Comparison of ENCODE assay signal across 8 cellular contexts in genomic region chr1:145858937-145859490, GRCh38. TPM values are rescaled to one million over a fixed set of nuclear protein-coding genes. Genes with fewer than 3 reads are reported as not detected.
DNase-seq lines count a peak whose midpoint lies in the region; ATAC-seq and TF ChIP-seq lines count a peak whose summit lies in the region.

TSS of gene PIAS3 (minus strand) at chr1:145859081. CDS start at chr1:145858990, 91 bp downstream.

- DNase-seq in DND-41 (peak; percentile 87), Karpas-422 (peak; percentile 98), RKO (ENCODE audit: low spot score) (peak; percentile 92), fibroblast of gingiva (ENCODE audit: low read depth) (peak; percentile 97)
- peak; percentile 51 to 77 for DNase-seq in activated T-helper 1 cell treated with anti-CD3 and anti-CD28 coated beads, Interleukin-2, amount 50 U/mL, for 16 hours (ENCODE audit: low read depth in 1 of 2, low spot score in 1 of 2)
- peak; percentile 66 to 87 (median 76) for DNase-seq in naive thymus-derived CD8-positive, alpha-beta T cell
- peak; percentile 91 for DNase-seq in stimulated activated naive B cell treated with anti-CD40 and anti-IgM and Interleukin-4, amounts not matched to agents 10 μg/mL and 1 μg/mL and 100 μg/mL, for 72 hours

- TF ChIP-seq CTCF in DND-41 (IDR thresholded peaks at IDR 0.05; ENCODE audit: borderline replicate concordance, extremely low read depth, low read length, poor library complexity, severe bottlenecking), result no peak

- peak within 1 kb of the TSS; percentile 62 for H3K9ac ChIP-seq in DND-41 (ENCODE audit: low read depth, low read length)
- peak within 1 kb of the TSS; percentile 78 for H3K9ac ChIP-seq in Karpas-422 (ENCODE audit: low read length)

- H3K4me1 Mint-ChIP-seq in naive thymus-derived CD8-positive, alpha-beta T cell, result peaks cover 13 to 21% (median 14%) of the 10 kb centered on the region in 4 donors
- peaks cover 6 to 18% of the 10 kb centered on the region in 2 donors for H3K4me1 Mint-ChIP-seq in stimulated activated naive B cell treated with anti-CD40 and anti-IgM and Interleukin-4, amounts not matched to agents 10 μg/mL and 1 μg/mL and 100 μg/mL, for 72 hours

- H3K27ac ChIP-seq in DND-41 (ENCODE audit: low read length) (peak within 1 kb of the TSS; percentile 70), Karpas-422 (ENCODE audit: low read length) (peak within 1 kb of the TSS; percentile 54; the same call in 1 of the 2 replicates)

- H3K4me2 ChIP-seq in DND-41 (ENCODE audit: insufficient read depth, low read length) (peak within 1 kb of the TSS; percentile 79), Karpas-422 (ENCODE audit: low read depth, low read length, poor library complexity, severe bottlenecking) (peak within 1 kb of the TSS; percentile 82)

- H4K20me1 ChIP-seq in DND-41 (ENCODE audit: insufficient read depth, low read length) (no peaks in the 10 kb centered on the region; the same call in 1 of the 2 replicates), Karpas-422 (ENCODE audit: insufficient read depth, low read depth, low read length) (no peaks in the 10 kb centered on the region; the same call in 1 of the 2 replicates)

- H3K36me3 ChIP-seq in DND-41 (ENCODE audit: insufficient read depth, low read length), result peaks cover 25% of the 10 kb centered on the region
- 0 out of 2 replicates have a peak, but pooled peaks cover 2% of the 10 kb centered on the region for H3K36me3 ChIP-seq in Karpas-422 (ENCODE audit: insufficient read depth, low read length)

- ATAC-seq in DND-41 (ENCODE audit: insufficient read depth, low read depth) (peak; percentile 87), GM21825 (IDR thresholded peaks at IDR 0.05; ENCODE audit: unreplicated experiment) (peak; percentile 87)
- ATAC-seq in naive thymus-derived CD8-positive, alpha-beta T cell, result peak; percentile 79 to 88
- ATAC-seq in stimulated activated naive B cell treated with anti-CD40 and anti-IgM and Interleukin-4, amounts not matched to agents 10 μg/mL and 1 μg/mL and 100 μg/mL, for 72 hours (replicated peaks), result peak; percentile 92 to 93

- peak within 1 kb of the TSS; percentile 95 to 99 (median 98) for H3K4me3 Mint-ChIP-seq in naive thymus-derived CD8-positive, alpha-beta T cell
- H3K4me3 Mint-ChIP-seq in stimulated activated naive B cell treated with anti-CD40 and anti-IgM and Interleukin-4, amounts not matched to agents 10 μg/mL and 1 μg/mL and 100 μg/mL, for 72 hours, result peak within 1 kb of the TSS; percentile 96 to 98

- peaks cover 8% of the 10 kb centered on the region for H3K27me3 ChIP-seq in DND-41 (ENCODE audit: insufficient read depth, low read length, poor library complexity)
- no peaks in the 10 kb centered on the region for H3K27me3 ChIP-seq in Karpas-422 (ENCODE audit: low read length)

- peaks cover 0 to 4% (median 0%) of the 10 kb centered on the region in 5 donors for H3K27me3 Mint-ChIP-seq in naive thymus-derived CD8-positive, alpha-beta T cell
- H3K27me3 Mint-ChIP-seq in stimulated activated naive B cell treated with anti-CD40 and anti-IgM and Interleukin-4, amounts not matched to agents 10 μg/mL and 1 μg/mL and 100 μg/mL, for 72 hours, result peaks cover 6 to 8% of the 10 kb centered on the region in 2 donors

- H3K9me3 ChIP-seq in DND-41 (ENCODE audit: insufficient read depth, low read length, severe bottlenecking) (no peaks in the 10 kb centered on the region), Karpas-422 (ENCODE audit: low read length) (no peaks in the 10 kb centered on the region)

- H3K4me3 ChIP-seq in DND-41 (ENCODE audit: low read depth in 1 of 2, low read length in 2 of 2) (peak within 1 kb of the TSS; percentile 31 to 70; a peak in 3 of 4 replicates), Karpas-422 (ENCODE audit: low read length) (peak within 1 kb of the TSS; percentile 75)

- H3K4me1 ChIP-seq in DND-41 (ENCODE audit: insufficient read depth, low read length) (peaks cover 18% of the 10 kb centered on the region), Karpas-422 (ENCODE audit: low read length) (peaks cover 28% of the 10 kb centered on the region)

- H3K79me2 ChIP-seq in DND-41 (ENCODE audit: insufficient read depth, low read length), result peaks cover 7% of the 10 kb centered on the region
- H3K79me2 ChIP-seq in Karpas-422 (ENCODE audit: low read length), result peaks cover 14% of the 10 kb centered on the region

- H3K9me2 ChIP-seq in Karpas-422 (replicated peaks; ENCODE audit: insufficient read depth, low read length), result no peaks in the 10 kb centered on the region

- peak within 1 kb of the TSS; percentile 85 to 96 (median 95) for H3K27ac Mint-ChIP-seq in naive thymus-derived CD8-positive, alpha-beta T cell
- peak within 1 kb of the TSS; percentile 93 for H3K27ac Mint-ChIP-seq in stimulated activated naive B cell treated with anti-CD40 and anti-IgM and Interleukin-4, amounts not matched to agents 10 μg/mL and 1 μg/mL and 100 μg/mL, for 72 hours

- POLR2A ChIA-PET in naive thymus-derived CD8-positive, alpha-beta T cell (lab: Charles Lee), result interaction anchor here (0.5 to 6.2 kb wide), 32 partner anchors 9 to 192 kb away, joined by 3 to 96 read pairs (median 5); partner anchors contain the start of genes ANKRD34A, ANKRD35, LIX1L and NUDT17

- H3K9me3 Mint-ChIP-seq in naive thymus-derived CD8-positive, alpha-beta T cell, result no peaks in the 10 kb centered on the region
- no peaks in the 10 kb centered on the region for H3K9me3 Mint-ChIP-seq in stimulated activated naive B cell treated with anti-CD40 and anti-IgM and Interleukin-4, amounts not matched to agents 10 μg/mL and 1 μg/mL and 100 μg/mL, for 72 hours

- peaks cover 0 to 24% (median 2%) of the 10 kb centered on the region in 3 donors for H3K36me3 Mint-ChIP-seq in naive thymus-derived CD8-positive, alpha-beta T cell
- peaks cover 20 to 25% of the 10 kb centered on the region in 2 donors for H3K36me3 Mint-ChIP-seq in stimulated activated naive B cell treated with anti-CD40 and anti-IgM and Interleukin-4, amounts not matched to agents 10 μg/mL and 1 μg/mL and 100 μg/mL, for 72 hours

- peak within 1 kb of the TSS; percentile 84 for H2AFZ ChIP-seq in DND-41 (ENCODE audit: low read depth, low read length)
- H2AFZ ChIP-seq in Karpas-422 (ENCODE audit: low read length), result peak within 1 kb of the TSS; percentile 99

RNA-seq across cellular contexts. Expression of gene PIAS3, which starts in this region (rescaled TPM):
- total RNA-seq in Karpas-422 (2014; rRNA removed; shearing (Covaris generic); ENCODE audit: low replicate concordance), result 13.5 and 16.8 TPM in 2 replicates
- 10 to 100 TPM; 31.1 to 33.8 TPM for total RNA-seq in naive thymus-derived CD8-positive, alpha-beta T cell
- 10 to 100 TPM; 10.7 to 14.7 (median 12.4) TPM for polyA plus RNA-seq in naive thymus-derived CD8-positive, alpha-beta T cell

Comparison
In these comparisons a context has a peak if more than half of its experiments do, and no peak if none do; other contexts are left out.
1. Peak in every context shown above with its lines: DNase-seq, ATAC-seq, H3K4me3 ChIP-seq and H3K27ac ChIP-seq.